Comparison of ENCODE assay signal across 8 cellular contexts in the genomic region with DNA sequence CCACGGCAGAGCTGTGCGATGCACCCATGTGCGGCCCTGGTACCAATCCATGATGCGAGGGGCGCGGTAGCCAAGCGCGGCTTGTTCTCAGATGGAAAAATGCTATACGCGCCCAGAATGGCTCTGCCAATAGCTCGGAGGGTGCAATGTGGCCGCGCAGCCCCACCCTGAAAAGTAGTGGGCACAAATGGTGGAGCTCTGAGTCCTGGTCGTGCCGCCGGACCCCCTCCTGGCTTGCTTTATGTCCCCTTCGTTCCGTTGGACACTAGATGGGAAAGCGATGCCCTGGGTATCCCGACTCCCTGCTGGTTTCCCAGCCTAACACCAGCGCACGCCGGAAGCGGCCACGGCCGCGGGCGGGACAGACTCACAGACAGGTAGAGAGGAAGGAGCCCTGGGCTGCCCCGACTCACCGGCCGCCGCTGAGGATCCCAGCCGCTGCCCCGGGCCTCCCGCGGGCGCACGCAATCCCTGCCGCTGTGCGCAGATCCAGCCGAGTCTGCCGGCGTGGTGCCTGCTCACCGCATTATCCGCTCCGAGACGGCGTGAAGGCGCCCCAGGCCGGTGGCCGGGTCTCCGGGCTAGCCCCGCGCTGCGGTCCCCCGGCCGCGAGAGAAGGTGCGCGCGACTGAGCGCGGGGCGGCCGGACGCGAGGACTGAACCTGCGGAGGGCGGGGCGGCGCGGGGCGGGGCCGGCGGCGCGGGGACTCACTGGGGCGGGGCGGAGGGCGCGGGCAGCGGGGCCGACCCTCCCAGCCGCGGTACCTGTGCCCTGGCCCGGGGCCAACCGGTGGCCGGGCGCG. TPM values are rescaled to one million over a fixed set of nuclear protein-coding genes. Genes with fewer than 3 reads are reported as not detected.
DNase-seq lines count a peak whose midpoint lies in the region; ATAC-seq and TF ChIP-seq lines count a peak whose summit lies in the region.

A gene with protein sequence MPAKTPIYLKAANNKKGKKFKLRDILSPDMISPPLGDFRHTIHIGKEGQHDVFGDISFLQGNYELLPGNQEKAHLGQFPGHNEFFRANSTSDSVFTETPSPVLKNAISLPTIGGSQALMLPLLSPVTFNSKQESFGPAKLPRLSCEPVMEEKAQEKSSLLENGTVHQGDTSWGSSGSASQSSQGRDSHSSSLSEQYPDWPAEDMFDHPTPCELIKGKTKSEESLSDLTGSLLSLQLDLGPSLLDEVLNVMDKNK (minus strand): TSS at position 630 of the 803 bp plus-strand sequence. CDS start 25,055 bp downstream, outside the sequence.

- H3K9ac ChIP-seq in neural cell (ENCODE audit: low read length), result peak within 1 kb of the TSS; percentile 95

- peak within 1 kb of the TSS; percentile 98 for H3K4me2 ChIP-seq in OCI-LY7 (ENCODE audit: low read length)
- peak within 1 kb of the TSS; percentile 95 for H3K4me2 ChIP-seq in neural cell (ENCODE audit: low read length)

- no peaks in the 10 kb centered on the region for H3K9me3 ChIP-seq in OCI-LY7 (ENCODE audit: low read length)
- H3K9me3 ChIP-seq in neural cell (ENCODE audit: low read length), result no peaks in the 10 kb centered on the region

- H3K4me1 ChIP-seq in OCI-LY7 (ENCODE audit: insufficient read depth, low read length, poor library complexity, severe bottlenecking), result peaks cover 48% of the 10 kb centered on the region

- no peak for TF ChIP-seq RAD21 in neural cell (conservative IDR thresholded peaks at IDR 0.05)

- H3K4me3 ChIP-seq in OCI-LY7 (ENCODE audit: low read depth, low read length, poor library complexity, severe bottlenecking) (peak within 1 kb of the TSS; percentile 94), neural cell (ENCODE audit: low read length) (peak within 1 kb of the TSS; percentile 92)

- intact Hi-C loops in OCI-LY7 (cut with micrococcal nuclease; ENCODE audit: unreplicated experiment), result loop anchor here (5.0 kb wide), 3 partner anchors 119 to 704 kb away; a partner anchor contains a TSS

- BruUV-seq in OCI-LY7 (replicated peaks; lab: Mats Ljungman, UMichigan), result no TSS peak

- POLR2A ChIA-PET in OCI-LY7 (lab: Charles Lee), result interaction anchor here (0.8 to 3.2 kb wide), 8 partner anchors 11 to 334 kb away, joined by 3 to 12 read pairs (median 6); no protein-coding TSS in a partner anchor

- H3K36me3 ChIP-seq in OCI-LY7 (ENCODE audit: insufficient read depth, low read length) (no peaks in the 10 kb centered on the region), neural cell (ENCODE audit: insufficient read depth, low read length) (peaks cover 5% of the 10 kb centered on the region)

- TF ChIP-seq CTCF in OCI-LY7 (conservative IDR thresholded peaks at IDR 0.05; ENCODE audit: low read length) (no peak), neural cell (IDR thresholded peaks at IDR 0.05; ENCODE audit: poor library complexity, severe bottlenecking) (no peak)

- TF ChIP-seq EP300 in neural cell (conservative IDR thresholded peaks at IDR 0.05; ENCODE audit: poor library complexity, severe bottlenecking), result no peak

- no peaks in the 10 kb centered on the region for H3K27me3 ChIP-seq in neural cell (ENCODE audit: insufficient read depth, low read depth, low read length)

- H3F3A ChIP-seq in neural cell (ENCODE audit: insufficient read depth, low read length, poor library complexity, severe bottlenecking), result no peaks in the 10 kb centered on the region

- H3K27ac ChIP-seq in OCI-LY7 (ENCODE audit: low read depth, low read length, poor library complexity, severe bottlenecking) (peak within 1 kb of the TSS; percentile 59), neural cell (ENCODE audit: low read length) (peak within 1 kb of the TSS; percentile 86), temporal lobe (ENCODE audit: low read depth, low read length) (peak within 1 kb of the TSS; percentile 52)

- DNase-seq in AG20443 (ENCODE audit: low spot score) (peak; percentile 79), OCI-LY7 (ENCODE audit: low spot score) (peak; percentile 66), fibroblast of gingiva (ENCODE audit: low read depth) (peak; percentile 34)
- DNase-seq in activated T-cell treated with anti-CD3 and anti-CD28 coated beads, Interleukin-2, amount 50 U/mL, for 48 hours, result peak; percentile 81 to 82

- H3K9me2 ChIP-seq in OCI-LY7 (ENCODE audit: insufficient read depth, low read length) (no peaks in the 10 kb centered on the region), neural cell (ENCODE audit: insufficient read depth, low read length) (no peaks in the 10 kb centered on the region)

- H3K79me2 ChIP-seq in OCI-LY7 (ENCODE audit: insufficient read depth, low read depth, low read length) (peaks cover 21% of the 10 kb centered on the region; the same call in 1 of the 2 replicates), neural cell (replicated peaks; ENCODE audit: insufficient read depth, low read length) (peaks cover 49% of the 10 kb centered on the region)

- peak; percentile 52 for ATAC-seq in GM19035 (IDR thresholded peaks at IDR 0.05; ENCODE audit: unreplicated experiment)
- ATAC-seq in HG03280 (IDR thresholded peaks at IDR 0.05; ENCODE audit: unreplicated experiment), result peak; percentile 61

- H2AFZ ChIP-seq in OCI-LY7 (ENCODE audit: low read length) (peak within 1 kb of the TSS; percentile 66), neural cell (ENCODE audit: low read depth, low read length) (peak within 1 kb of the TSS; percentile 65)

- CTCF ChIA-PET in OCI-LY7 (lab: Charles Lee; ENCODE audit: unreplicated experiment), result interaction anchor here (0.8 kb wide), 1 partner anchor 17 kb away, joined by 3 read pairs; no protein-coding TSS in a partner anchor

- H4K20me1 ChIP-seq in OCI-LY7 (ENCODE audit: insufficient read depth, low read length), result 0 out of 2 replicates have a peak, but pooled peaks cover 7% of the 10 kb centered on the region
- H4K20me1 ChIP-seq in neural cell (ENCODE audit: insufficient read depth), result peaks cover 3% of the 10 kb centered on the region

TF ChIP-seq in neural cell, 6 proteins besides CTCF, POLR2A, EP300 and RAD21:
- TF ChIP-seq EZH2 (IDR thresholded peaks at IDR 0.05; ENCODE audit: borderline replicate concordance, insufficient read depth, low read length, poor library complexity, severe bottlenecking), result no peak
- peak; percentile 87 for TF ChIP-seq MXI1 (conservative IDR thresholded peaks at IDR 0.05; ENCODE audit: poor library complexity, severe bottlenecking)
- no peak for TF ChIP-seq POLR2AphosphoS5 (IDR thresholded peaks at IDR 0.05)
- TF ChIP-seq SMC3 (conservative IDR thresholded peaks at IDR 0.05; ENCODE audit: poor library complexity), result no peak
- no peak for TF ChIP-seq TAF1 (IDR thresholded peaks at IDR 0.05; ENCODE audit: low read depth)
- TF ChIP-seq, protein P1, sequence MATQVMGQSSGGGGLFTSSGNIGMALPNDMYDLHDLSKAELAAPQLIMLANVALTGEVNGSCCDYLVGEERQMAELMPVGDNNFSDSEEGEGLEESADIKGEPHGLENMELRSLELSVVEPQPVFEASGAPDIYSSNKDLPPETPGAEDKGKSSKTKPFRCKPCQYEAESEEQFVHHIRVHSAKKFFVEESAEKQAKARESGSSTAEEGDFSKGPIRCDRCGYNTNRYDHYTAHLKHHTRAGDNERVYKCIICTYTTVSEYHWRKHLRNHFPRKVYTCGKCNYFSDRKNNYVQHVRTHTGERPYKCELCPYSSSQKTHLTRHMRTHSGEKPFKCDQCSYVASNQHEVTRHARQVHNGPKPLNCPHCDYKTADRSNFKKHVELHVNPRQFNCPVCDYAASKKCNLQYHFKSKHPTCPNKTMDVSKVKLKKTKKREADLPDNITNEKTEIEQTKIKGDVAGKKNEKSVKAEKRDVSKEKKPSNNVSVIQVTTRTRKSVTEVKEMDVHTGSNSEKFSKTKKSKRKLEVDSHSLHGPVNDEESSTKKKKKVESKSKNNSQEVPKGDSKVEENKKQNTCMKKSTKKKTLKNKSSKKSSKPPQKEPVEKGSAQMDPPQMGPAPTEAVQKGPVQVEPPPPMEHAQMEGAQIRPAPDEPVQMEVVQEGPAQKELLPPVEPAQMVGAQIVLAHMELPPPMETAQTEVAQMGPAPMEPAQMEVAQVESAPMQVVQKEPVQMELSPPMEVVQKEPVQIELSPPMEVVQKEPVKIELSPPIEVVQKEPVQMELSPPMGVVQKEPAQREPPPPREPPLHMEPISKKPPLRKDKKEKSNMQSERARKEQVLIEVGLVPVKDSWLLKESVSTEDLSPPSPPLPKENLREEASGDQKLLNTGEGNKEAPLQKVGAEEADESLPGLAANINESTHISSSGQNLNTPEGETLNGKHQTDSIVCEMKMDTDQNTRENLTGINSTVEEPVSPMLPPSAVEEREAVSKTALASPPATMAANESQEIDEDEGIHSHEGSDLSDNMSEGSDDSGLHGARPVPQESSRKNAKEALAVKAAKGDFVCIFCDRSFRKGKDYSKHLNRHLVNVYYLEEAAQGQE (IDR thresholded peaks at IDR 0.05; ENCODE audit: borderline replicate concordance), result peak; percentile 16

RNA-seq across cellular contexts. Expression of the gene that starts here (rescaled TPM):
- 5.7 and 7.2 TPM in 2 replicates for total RNA-seq in OCI-LY7 (2014; rRNA removed; shearing (Covaris generic))
- 20.8 and 22.9 TPM in 2 replicates for total RNA-seq in OCI-LY7 (2022)
- polyA plus RNA-seq in neural cell, result 23.7 and 25.2 TPM in 2 replicates
- polyA minus RNA-seq in neural cell, result 44.3 and 53.3 TPM in 2 replicates
- 22.1 TPM for total RNA-seq in temporal lobe

Comparison
In these comparisons a context has a peak if more than half of its experiments do, and no peak if none do; other contexts are left out.
1. Peak in every context shown above with its lines: DNase-seq, ATAC-seq, H3K4me3 ChIP-seq and H3K27ac ChIP-seq.